In genomic region chr18:9595197-9595596, GRCh38 we compare ENCODE assay signal across 1 cellular context.
TF ChIP-seq lines count a peak whose summit lies in the region.

No MANE protein-coding gene starts in this region.

TF ChIP-seq in HepG2, 621 proteins besides CTCF, POLR2A, EP300 and RAD21 (continued from another document):
- no peak for TF ChIP-seq RERE (CRISPR knock-in tag; IDR thresholded peaks at IDR 0.05; ENCODE audit: low read depth)
- no peak for TF ChIP-seq ZSCAN12 (CRISPR knock-in tag; IDR thresholded peaks at IDR 0.05)
- TF ChIP-seq ZNF709 (CRISPR knock-in tag; IDR thresholded peaks at IDR 0.05) = no peak
- no peak for TF ChIP-seq NCOR1 (IDR thresholded peaks at IDR 0.05; ENCODE audit: borderline replicate concordance, low read length)
- no peak for TF ChIP-seq ZNF776 (CRISPR knock-in tag; IDR thresholded peaks at IDR 0.05)
- TF ChIP-seq ZMAT5 (CRISPR knock-in tag; IDR thresholded peaks at IDR 0.05; ENCODE audit: borderline replicate concordance, low read depth) = no peak
- TF ChIP-seq MIER2 (CRISPR knock-in tag; IDR thresholded peaks at IDR 0.05) = no peak
- TF ChIP-seq TP53 (CRISPR knock-in tag; conservative IDR thresholded peaks at IDR 0.05) = no peak
- TF ChIP-seq ZNF773 (CRISPR knock-in tag; IDR thresholded peaks at IDR 0.05; ENCODE audit: borderline replicate concordance) = no peak
- no peak for TF ChIP-seq ZNF609 (CRISPR knock-in tag; IDR thresholded peaks at IDR 0.05; ENCODE audit: borderline replicate concordance)
TF ChIP-seq in HepG2: peak in this region for 0.
